ENCODE assay signal across 8 cellular contexts in genomic region chrX:153968255-153968654, GRCh38. TPM values are rescaled to one million over a fixed set of nuclear protein-coding genes. Genes with fewer than 3 reads are reported as not detected.
DNase-seq lines count a peak whose midpoint lies in the region; ATAC-seq, FAIRE-seq and TF ChIP-seq lines count a peak whose summit lies in the region.

No MANE protein-coding gene starts in this region.

- peaks cover 67% of the 10 kb centered on the region for H4K20me1 ChIP-seq in astrocyte (ENCODE audit: insufficient read depth, low read length)

- peak overlapping the region; percentile 100 for H3K9ac ChIP-seq in astrocyte (ENCODE audit: low read length)

- H3K27ac ChIP-seq in astrocyte (ENCODE audit: low read depth, low read length) = no peak overlapping the region
- H3K27ac ChIP-seq in mesodermal cell (ENCODE audit: low read depth, low read length, severe bottlenecking) = no peak overlapping the region
- peak overlapping the region; percentile 99 for H3K27ac ChIP-seq in uterus

- WGBS in mesodermal cell (ENCODE audit: insufficient coverage in 2 of 2), 2 experiments = 57% methylated on average over 7 of the region's 9 CpGs; no CpG with 5 or more reads in 1 of the 2 experiments

- FAIRE-seq in astrocyte (lab: Jason Lieb, UNC) = peak; percentile 64

- ATAC-seq in stimulated activated naive CD8-positive, alpha-beta T cell treated with anti-CD3 and anti-CD28 coated beads, Interleukin-15, Interleukin-2, amounts not matched to agents 100 U/mL and 50 U/mL, for 24 hours = no peak
- no peak for ATAC-seq in GM18520 (IDR thresholded peaks at IDR 0.05; ENCODE audit: unreplicated experiment)
- no peak for ATAC-seq in GM21825 (IDR thresholded peaks at IDR 0.05; ENCODE audit: unreplicated experiment)

- peaks cover 33% of the 10 kb centered on the region for H3K4me1 ChIP-seq in astrocyte (ENCODE audit: insufficient read depth, low read length)
- peaks cover 25% of the 10 kb centered on the region for H3K4me1 ChIP-seq in mesodermal cell (ENCODE audit: control insufficient read depth, insufficient read depth, low read length, poor library complexity, severe bottlenecking)
- H3K4me1 ChIP-seq in uterus = no peaks in the 10 kb centered on the region

- no peak for TF ChIP-seq POLR2A in uterus (IDR thresholded peaks at IDR 0.05)

- no peak for DNase-seq in stimulated activated naive CD8-positive, alpha-beta T cell treated with anti-CD3 and anti-CD28 coated beads, Interleukin-15, Interleukin-2, amounts not matched to agents 100 U/mL and 50 U/mL, for 24 hours
- DNase-seq in astrocyte (ENCODE audit: low read depth) (no peak), uterus (no peak), GM19238 (ENCODE audit: insufficient read length, low spot score) (no peak)

- H3K79me2 ChIP-seq in astrocyte (ENCODE audit: insufficient read depth, low read length) = peaks cover 79% of the 10 kb centered on the region

- H3K27ac Mint-ChIP-seq in stimulated activated naive CD8-positive, alpha-beta T cell treated with anti-CD3 and anti-CD28 coated beads, Interleukin-15, Interleukin-2, amounts not matched to agents 100 ng/mL and 50 ng/mL, for 24 hours = peak overlapping the region; percentile 86
- H3K27ac Mint-ChIP-seq in astrocyte (ENCODE audit: unreplicated experiment) = no peak overlapping the region

- H3K9me3 ChIP-seq in astrocyte (ENCODE audit: insufficient read depth, low read depth, low read length) (no peaks in the 10 kb centered on the region), mesodermal cell (ENCODE audit: control insufficient read depth, low read length) (no peaks in the 10 kb centered on the region), uterus (no peaks in the 10 kb centered on the region)

- H3K36me3 ChIP-seq in astrocyte (ENCODE audit: insufficient read depth, low read length) = no peaks in the 10 kb centered on the region
- peaks cover 38% of the 10 kb centered on the region for H3K36me3 ChIP-seq in mesodermal cell (ENCODE audit: control insufficient read depth, insufficient read depth, low read length)
- no peaks in the 10 kb centered on the region for H3K36me3 ChIP-seq in uterus

- H3K27me3 ChIP-seq in astrocyte (ENCODE audit: insufficient read depth, low read length) (no peaks in the 10 kb centered on the region), uterus (no peaks in the 10 kb centered on the region)

- peaks cover 18% of the 10 kb centered on the region for H3K36me3 Mint-ChIP-seq in stimulated activated naive CD8-positive, alpha-beta T cell treated with anti-CD3 and anti-CD28 coated beads, Interleukin-15, Interleukin-2, amounts not matched to agents 100 ng/mL and 50 ng/mL, for 24 hours (ENCODE audit: low read depth)
- H3K36me3 Mint-ChIP-seq in astrocyte (ENCODE audit: low read depth, unreplicated experiment) = peaks cover 2% of the 10 kb centered on the region

- TF ChIP-seq CTCF in astrocyte (IDR thresholded peaks at IDR 0.05; ENCODE audit: insufficient read depth, low read depth, low read length) (no peak), uterus (IDR thresholded peaks at IDR 0.05) (no peak)

- no peaks in the 10 kb centered on the region for H3K9me3 Mint-ChIP-seq in stimulated activated naive CD8-positive, alpha-beta T cell treated with anti-CD3 and anti-CD28 coated beads, Interleukin-15, Interleukin-2, amounts not matched to agents 100 ng/mL and 50 ng/mL, for 24 hours
- H3K9me3 Mint-ChIP-seq in astrocyte (ENCODE audit: unreplicated experiment) = no peaks in the 10 kb centered on the region

- H3K4me3 Mint-ChIP-seq in stimulated activated naive CD8-positive, alpha-beta T cell treated with anti-CD3 and anti-CD28 coated beads, Interleukin-15, Interleukin-2, amounts not matched to agents 100 ng/mL and 50 ng/mL, for 24 hours = peak overlapping the region; percentile 92
- peak overlapping the region; percentile 75 for H3K4me3 Mint-ChIP-seq in astrocyte (ENCODE audit: unreplicated experiment)

- H3K4me1 Mint-ChIP-seq in stimulated activated naive CD8-positive, alpha-beta T cell treated with anti-CD3 and anti-CD28 coated beads, Interleukin-15, Interleukin-2, amounts not matched to agents 100 ng/mL and 50 ng/mL, for 24 hours (ENCODE audit: low read depth) = peaks cover 32% of the 10 kb centered on the region
- peaks cover 18% of the 10 kb centered on the region for H3K4me1 Mint-ChIP-seq in astrocyte (ENCODE audit: low read depth, unreplicated experiment)

- intact Hi-C loops in uterus (cut with DNase I; ENCODE audit: low total_unique reads) = no loop called here

- no peak overlapping the region for H2AFZ ChIP-seq in astrocyte (ENCODE audit: low read depth, low read length)

- H3K4me3 ChIP-seq in astrocyte (ENCODE audit: insufficient read depth, low read depth, low read length) = peak overlapping the region; percentile 96
- H3K4me3 ChIP-seq in mesodermal cell (ENCODE audit: extremely low read depth, insufficient read depth, low read length, poor library complexity, severe bottlenecking) = peak overlapping the region; percentile 62
- no peak overlapping the region for H3K4me3 ChIP-seq in uterus

- no peaks in the 10 kb centered on the region for H3K27me3 Mint-ChIP-seq in stimulated activated naive CD8-positive, alpha-beta T cell treated with anti-CD3 and anti-CD28 coated beads, Interleukin-15, Interleukin-2, amounts not matched to agents 100 ng/mL and 50 ng/mL, for 24 hours
- no peaks in the 10 kb centered on the region for H3K27me3 Mint-ChIP-seq in astrocyte (ENCODE audit: low read depth, unreplicated experiment)

- H3K4me2 ChIP-seq in astrocyte (ENCODE audit: low read length) = peak overlapping the region; percentile 93

RNA-seq across cellular contexts. Expression of gene HCFC1, which starts 3.4 kb away (rescaled TPM):
- total RNA-seq in astrocyte (58.1 and 61.2 TPM in 2 replicates), uterus (10 to 100 TPM; 20.9 to 65.7 (median 37.3) TPM)
- polyA plus RNA-seq in mesodermal cell (2013, experiment 1 of 2) = 53.1 TPM
- polyA plus RNA-seq in mesodermal cell (2013, experiment 2 of 2) = 39.6 TPM

RNA-seq across cellular contexts. Expression of gene TMEM187, which starts 4.3 kb away (rescaled TPM):
- total RNA-seq in astrocyte = 8.6 and 10.6 TPM in 2 replicates
- polyA plus RNA-seq in mesodermal cell (2013, experiment 1 of 2) = 8.6 TPM
- 6.0 TPM for polyA plus RNA-seq in mesodermal cell (2013, experiment 2 of 2)
- total RNA-seq in uterus = 1 to 10 TPM in 3 of 4 donors, not detected in 1; 2.5 to 9.6 (median 6.2) TPM

RNA-seq across cellular contexts. Expression of gene RENBP, which starts 23.8 kb away (rescaled TPM):
- total RNA-seq in astrocyte (1.7 and 2.2 TPM in 2 replicates), uterus (1 to 10 TPM in 3 of 4 donors, under 1 TPM in 1; 0.77 to 5.9 (median 2.6) TPM)
- 10.9 TPM for polyA plus RNA-seq in mesodermal cell (2013, experiment 1 of 2)
- polyA plus RNA-seq in mesodermal cell (2013, experiment 2 of 2) = 7.8 TPM

RNA-seq across cellular contexts. Expression of gene NAA10, which starts 33.4 kb away (rescaled TPM):
- total RNA-seq in astrocyte (134 and 144 TPM in 2 replicates), uterus (100 to 1,000 TPM in 2 of 4 donors, 10 to 100 TPM in 2; 37.9 to 198 (median 109) TPM)
- 107 TPM for polyA plus RNA-seq in mesodermal cell (2013, experiment 1 of 2)
- polyA plus RNA-seq in mesodermal cell (2013, experiment 2 of 2) = 95.7 TPM

RNA-seq across cellular contexts. Expression of gene ARHGAP4, which starts 42.2 kb away (rescaled TPM):
- total RNA-seq in astrocyte = 3.9 and 4.3 TPM in 2 replicates
- polyA plus RNA-seq in mesodermal cell (2013, experiment 1 of 2) = 18.2 TPM
- polyA plus RNA-seq in mesodermal cell (2013, experiment 2 of 2) = 8.8 TPM
- 10 to 100 TPM in 2 of 4 donors, 1 to 10 TPM in 2; 5.1 to 28.3 (median 15.8) TPM for total RNA-seq in uterus

Comparison
In these comparisons a context has a peak if more than half of its experiments do, and no peak if none do; other contexts are left out.
1. H3K27ac ChIP-seq: peak in uterus (2 of 2); none in astrocyte (single experiment) and mesodermal cell (single experiment).
2. H3K4me3 ChIP-seq: peak in astrocyte (single experiment) and mesodermal cell (single experiment); none in uterus (0 of 2).